Comparison of ENCODE assay signal across 14 cellular contexts in the genomic region with DNA sequence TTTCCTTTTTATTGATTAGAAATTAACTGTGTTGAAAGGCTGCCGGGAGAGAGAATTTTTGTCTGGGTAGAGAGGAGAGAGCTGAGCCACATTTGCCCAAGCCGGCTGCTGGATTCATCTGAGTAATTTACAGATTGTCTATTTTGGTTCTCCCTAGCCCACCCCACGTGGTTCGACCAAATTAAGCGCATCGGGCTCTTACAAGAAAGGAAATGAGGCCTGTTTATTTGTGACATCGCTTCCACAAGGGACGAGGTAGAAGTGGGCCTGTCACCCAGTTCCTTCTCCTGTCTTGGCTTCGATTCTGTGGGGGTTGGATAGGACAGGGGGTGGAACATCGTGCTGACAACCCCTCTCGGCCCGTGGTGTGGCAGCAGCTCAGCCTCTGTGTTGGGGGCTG. TPM values are rescaled to one million over a fixed set of nuclear protein-coding genes. Genes with fewer than 3 reads are reported as not detected.
DNase-seq lines count a peak whose midpoint lies in the region; ATAC-seq, FAIRE-seq and TF ChIP-seq lines count a peak whose summit lies in the region.
"Had no signal": no experiment of that assay in that cellular context is flagged by ENCODE, and none has a peak within 500 bp of the region (broad histone marks: within the 10 kb centered on the region; RNA-seq: fewer than 3 reads in every experiment).

No MANE protein-coding gene starts in this region.

- TF ChIP-seq CTCF in GM12864 (IDR thresholded peaks at IDR 0.05; ENCODE audit: low read depth, low read length, missing control alignments), result no peak
- TF ChIP-seq CTCF in GM12878 (IDR thresholded peaks at IDR 0.05 in 2 of 3, conservative IDR thresholded peaks at IDR 0.05 in 1 of 3; ENCODE audit: control insufficient read depth in 2 of 3, extremely low read depth in 1 of 3, insufficient read depth in 1 of 3, low read depth in 3 of 3, low read length in 3 of 3), result no peak
- no peak for TF ChIP-seq CTCF in HFFc6 (IDR thresholded peaks at IDR 0.05)

- H3K36me3 ChIP-seq in GM12878 (ENCODE audit: control insufficient read depth in 2 of 2, insufficient read depth in 2 of 2, low read length in 1 of 2), result no peaks in the 10 kb centered on the region

- no peaks in the 10 kb centered on the region for H4K20me1 ChIP-seq in GM12878 (ENCODE audit: control insufficient read depth, insufficient read depth)

- SMC1A ChIA-PET in GM12878 (lab: Charles Lee; ENCODE audit: uncharacterized antibody, unreplicated experiment), result interaction anchor here (0.6 to 1.4 kb wide), 13 partner anchors 15 to 1272 kb away, joined by 3 to 7 read pairs (median 3); partner anchors contain the start of gene VPS35L

- no peaks in the 10 kb centered on the region for H3K27me3 ChIP-seq in GM12878 (replicated peaks in 1 of 2; ENCODE audit: control insufficient read depth in 2 of 2, insufficient read depth in 2 of 2, low read length in 1 of 2)

- peak overlapping the region; percentile 99 for H3K27ac ChIP-seq in GM12878 (ENCODE audit: control insufficient read depth, insufficient read depth)
- H3K27ac ChIP-seq: GM23248 had no signal

- peaks cover 6% of the 10 kb centered on the region for H3K27me3 Mint-ChIP-seq in HFFc6 (ENCODE audit: insufficient read depth)

- peaks cover 13% of the 10 kb centered on the region for H3K4me1 ChIP-seq in GM12878 (ENCODE audit: control insufficient read depth, insufficient read depth, low read length)

- H3K9ac ChIP-seq in GM12878 (ENCODE audit: control insufficient read depth, insufficient read depth, low read length), result peak overlapping the region; percentile 85
- H3K9ac ChIP-seq: GM23248 had no signal

- peak overlapping the region; percentile 96 for H3K4me2 ChIP-seq in GM12878 (ENCODE audit: control insufficient read depth, insufficient read depth)

- POLR2A ChIA-PET in GM12878 (lab: Charles Lee), result interaction anchor here (0.6 to 1.1 kb wide), 3 partner anchors 61 to 83 kb away, joined by 3 read pairs; no protein-coding TSS in a partner anchor

- TSS peak; percentile 88 for BruUV-seq in GM12878 (replicated peaks; lab: Mats Ljungman, UMichigan)

- 1% methylated on average over 12 of the region's 12 CpGs for WGBS in GM12878 (ENCODE audit: insufficient coverage, insufficient replicate concordance, low lambda C conversion rate, missing lambda C conversion rate)

- DNase-seq in GM12864 (ENCODE audit: low read depth), result peak; percentile 56
- DNase-seq in GM12878 (ENCODE audit: low read depth, low spot score), result peak; percentile 63
- no peak for DNase-seq in HFFc6
- DNase-seq in HTR-8/SVneo (ENCODE audit: insufficient read length, low spot score), result no peak
- no peak for DNase-seq in SW 1271 (lab: John Stamatoyannopoulos, UW)
- DNase-seq in Right ventricle myocardium superior, result no peak
- DNase-seq: activated gamma-delta T cell treated with Interleukin-2 at 50 U/mL for 16 hours; CD8-positive, alpha-beta memory T cell; GM23248; retina had no signal

- no peak for TF ChIP-seq EP300 in GM12878 (IDR thresholded peaks at IDR 0.05; ENCODE audit: borderline replicate concordance in 1 of 2, control insufficient read depth in 1 of 2, low read depth in 2 of 2, low read length in 2 of 2)

- peak; percentile 41 for FAIRE-seq in GM12878 (lab: Jason Lieb, UNC)
- no peak for FAIRE-seq in HTR-8/SVneo (lab: Jason Lieb, UNC)
- FAIRE-seq: islet of Langerhans had no signal

- peaks cover 1% of the 10 kb centered on the region; the same call in 1 of the 2 replicates for H3K79me2 ChIP-seq in GM12878 (ENCODE audit: control insufficient read depth, insufficient read depth, low read length)

- H2AFZ ChIP-seq in GM12878 (ENCODE audit: control insufficient read depth, low read depth, low read length), result peak overlapping the region; percentile 89
- H2AFZ ChIP-seq: GM23248 had no signal

- H3K27ac Mint-ChIP-seq in HFFc6, result no peak overlapping the region
- H3K27ac Mint-ChIP-seq: CD8-positive, alpha-beta memory T cell had no signal

- in situ Hi-C loops in GM12878 (cut with MboI), result no loop called here

- TF ChIP-seq RAD21 in GM12878 (IDR thresholded peaks at IDR 0.05; ENCODE audit: insufficient read depth, low read depth, low read length), result no peak

- H3K4me1 Mint-ChIP-seq in HFFc6 (ENCODE audit: low read depth), result peaks cover 11% of the 10 kb centered on the region
- H3K4me1 Mint-ChIP-seq: CD8-positive, alpha-beta memory T cell had no signal

- intact Hi-C loops in GM12878 (cut with micrococcal nuclease; ENCODE audit: unreplicated experiment) (loop anchor here (1.0 to 2.0 kb wide), 2 partner anchors 44 to 83 kb away; no protein-coding TSS in a partner anchor), Right ventricle myocardium superior (cut with DNase I) (no loop called here)

- peaks cover 9% of the 10 kb centered on the region; the same call in 1 of the 2 replicates for H3K9me3 Mint-ChIP-seq in HFFc6

- ATAC-seq in GM21390 (IDR thresholded peaks at IDR 0.05; ENCODE audit: unreplicated experiment) (peak; percentile 37), HG03280 (IDR thresholded peaks at IDR 0.05; ENCODE audit: unreplicated experiment) (peak; percentile 15), GM12878 (peak; percentile 76), Right ventricle myocardium superior (ENCODE audit: poor library complexity) (no peak)

- peaks cover 31% of the 10 kb centered on the region; the same call in 2 of the 3 replicates for H3K9me3 ChIP-seq in GM12878 (replicated peaks; ENCODE audit: control insufficient read depth, insufficient read depth, low read length)

- peak; percentile 61 for TF ChIP-seq POLR2A in GM12878 (IDR thresholded peaks at IDR 0.05; ENCODE audit: low read depth, low read length)

- H3K36me3 Mint-ChIP-seq in HFFc6 (ENCODE audit: low read depth), result no peaks in the 10 kb centered on the region

- CTCF ChIA-PET in GM12878 (lab: Yijun Ruan, JAX), result interaction anchor here (0.6 to 2.3 kb wide), 9 partner anchors 12 to 291 kb away, joined by 3 to 7 read pairs (median 4); no protein-coding TSS in a partner anchor

- H3K4me3 ChIP-seq in GM12864 (ENCODE audit: low read depth, low read length), result peak overlapping the region; percentile 24
- peak overlapping the region; percentile 49 for H3K4me3 ChIP-seq in GM12878
- H3K4me3 ChIP-seq: GM23248 had no signal

- RAD21 ChIA-PET in GM12878 (lab: Charles Lee; ENCODE audit: unreplicated experiment), result interaction anchor here (0.9 to 1.9 kb wide), 6 partner anchors 17 to 292 kb away, joined by 3 to 6 read pairs (median 4); no protein-coding TSS in a partner anchor

- H3K4me3 Mint-ChIP-seq in HFFc6, result no peak overlapping the region
- H3K4me3 Mint-ChIP-seq: CD8-positive, alpha-beta memory T cell had no signal

TF ChIP-seq in GM12878, 131 proteins besides CTCF, POLR2A, EP300 and RAD21 (continues in another document):
- TF ChIP-seq ELK1 (IDR thresholded peaks at IDR 0.05; ENCODE audit: low read depth, low read length), result no peak
- TF ChIP-seq MLLT1 (IDR thresholded peaks at IDR 0.05), result no peak
- no peak for TF ChIP-seq SREBF2 (IDR thresholded peaks at IDR 0.05; ENCODE audit: low read length)
- TF ChIP-seq EED (IDR thresholded peaks at IDR 0.05; ENCODE audit: low read depth), result peak; percentile 14; the same call in 1 of the 2 replicates
- TF ChIP-seq, protein P1, sequence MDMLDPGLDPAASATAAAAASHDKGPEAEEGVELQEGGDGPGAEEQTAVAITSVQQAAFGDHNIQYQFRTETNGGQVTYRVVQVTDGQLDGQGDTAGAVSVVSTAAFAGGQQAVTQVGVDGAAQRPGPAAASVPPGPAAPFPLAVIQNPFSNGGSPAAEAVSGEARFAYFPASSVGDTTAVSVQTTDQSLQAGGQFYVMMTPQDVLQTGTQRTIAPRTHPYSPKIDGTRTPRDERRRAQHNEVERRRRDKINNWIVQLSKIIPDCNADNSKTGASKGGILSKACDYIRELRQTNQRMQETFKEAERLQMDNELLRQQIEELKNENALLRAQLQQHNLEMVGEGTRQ (IDR thresholded peaks at IDR 0.05; ENCODE audit: borderline replicate concordance, low read depth, low read length), result peak; percentile 20; the same call in 1 of the 2 replicates

RNA-seq across cellular contexts. Expression of gene SYT17, which starts 42.9 kb away (rescaled TPM):
- 24.8 and 37.1 TPM in 2 replicates for total RNA-seq in GM12878 (2013; cell fraction: nucleolus; rRNA removed)
- total RNA-seq in GM12878 (2014; rRNA removed), result 5.7 and 6.2 TPM in 2 replicates
- total RNA-seq in GM12878 (2014; rRNA removed; fragmentation: Illumina TruSeq; extraction: Trizol), result 4.1 and 5.8 TPM in 2 replicates
- total RNA-seq in GM12878 (2021), result 3.8 and 4.0 TPM in 2 replicates
- 0.72 TPM for polyA plus RNA-seq in GM12878 (2011; ENCODE audit: low read depth)
- 3.2 and 4.3 TPM in 2 replicates for polyA plus RNA-seq in GM12878 (2011; rRNA removed)
- polyA plus RNA-seq in GM12878 (2011; cell fraction: cytosol; rRNA removed), result 4.5 and 6.0 TPM in 2 replicates
- polyA plus RNA-seq in GM12878 (2011; cell fraction: nucleus; rRNA removed), result 6.6 TPM in 2 replicates
- polyA plus RNA-seq in GM12878 (2012), result 3.6 and 5.8 TPM in 2 replicates
- polyA plus RNA-seq in GM12878 (2014; fragmentation: Illumina TruSeq; extraction: Trizol), result 3.3 and 5.3 TPM in 2 replicates
- 10 to 100 TPM; 10.2 to 12.3 TPM for polyA plus RNA-seq in GM12878 (2014; fragmentation: Nextera tagmentation; extraction: Ambion mirVana)
- polyA plus RNA-seq in GM12878 (2014; rRNA removed), result 5.6 and 8.2 TPM in 2 replicates
- polyA plus RNA-seq in GM12878 (2016; fragmentation: Nextera tagmentation; extraction: Ambion mirVana), result 1 to 10 TPM; 3.7 to 4.7 TPM
- 4.5 and 6.9 TPM in 2 replicates for polyA minus RNA-seq in GM12878 (2011; rRNA and poly(A)+ RNA removed)
- 1.1 and 2.2 TPM in 2 replicates for polyA minus RNA-seq in GM12878 (2011; cell fraction: cytosol; rRNA and poly(A)+ RNA removed)
- 3.6 and 7.7 TPM in 2 replicates for polyA minus RNA-seq in GM12878 (2011; cell fraction: nucleus; rRNA and poly(A)+ RNA removed)
- not detected for total RNA-seq in HFFc6 (2021; fragmentation: NEBNext Ultra II Directional; extraction: Animal tissue kit (Norgen Biotek cat#: 25700))
- total RNA-seq in Right ventricle myocardium superior, result 0.54 TPM
- total RNA-seq: CD8-positive, alpha-beta memory T cell; GM23248; T-helper 2 cell treated with Interferon-gamma antibody and Interleukin-4, amounts not matched to agents 100 ng/mL and 5 ng/mL, for 36 hours had no signal
- polyA plus RNA-seq: CD8-positive, alpha-beta memory T cell; GM23248 had no signal

Comparison
In these comparisons a context has a peak if more than half of its experiments do, and no peak if none do; other contexts are left out.
1. DNase-seq: peak in GM12864 (single experiment) and GM12878 (single experiment); none in HFFc6 (single experiment), HTR-8/SVneo (single experiment), SW 1271 (0 of 2) and Right ventricle myocardium superior (single experiment).